Comparison of ENCODE assay signal across 23 cellular contexts in genomic region chr9:101991926-101992325, GRCh38.
DNase-seq lines count a peak whose midpoint lies in the region; ATAC-seq, FAIRE-seq and TF ChIP-seq lines count a peak whose summit lies in the region.
"Had no signal": no experiment of that assay in that cellular context is flagged by ENCODE, and none has a peak within 500 bp of the region (broad histone marks: within the 10 kb centered on the region; RNA-seq: fewer than 3 reads in every experiment).

No MANE protein-coding gene starts in this region.

- TF ChIP-seq POLR2A in A549 (IDR thresholded peaks at IDR 0.05; ENCODE audit: low read length) (no peak), heart left ventricle (IDR thresholded peaks at IDR 0.05) (no peak), adrenal gland (IDR thresholded peaks at IDR 0.05) (no peak)

- POLR2A ChIA-PET in A549 (lab: Yijun Ruan, JAX): no interaction called here

- no peak overlapping the region for H3K4me2 ChIP-seq in A549
- H3K4me2 ChIP-seq: BLaER1 had no signal

- no peak for TF ChIP-seq CTCF in A549 (IDR thresholded peaks at IDR 0.05)
- TF ChIP-seq CTCF in D721Med (IDR thresholded peaks at IDR 0.05; ENCODE audit: insufficient read depth, missing control alignments): no peak
- no peak for TF ChIP-seq CTCF in heart left ventricle (IDR thresholded peaks at IDR 0.05)
- no peak for TF ChIP-seq CTCF in adrenal gland (IDR thresholded peaks at IDR 0.05)

- CTCF ChIA-PET in A549 (lab: Yijun Ruan, JAX): no interaction called here

- H3K4me1 ChIP-seq in A549 (no peaks in the 10 kb centered on the region), SJCRH30 (peaks cover 56% of the 10 kb centered on the region), heart left ventricle (no peaks in the 10 kb centered on the region), adrenal gland (replicated peaks in 1 of 2) (no peaks in the 10 kb centered on the region)
- H3K4me1 ChIP-seq: BE2C, BLaER1 had no signal

- ATAC-seq in A549 (no peak), heart left ventricle (no peak), HG02678 (IDR thresholded peaks at IDR 0.05; ENCODE audit: unreplicated experiment) (no peak)

- H3K27ac ChIP-seq in A549: no peak overlapping the region
- H3K27ac ChIP-seq in SJCRH30: peak overlapping the region; percentile 99
- no peak overlapping the region for H3K27ac ChIP-seq in heart left ventricle
- no peak overlapping the region for H3K27ac ChIP-seq in adrenal gland
- H3K27ac ChIP-seq: 22Rv1, BLaER1 had no signal

- TF ChIP-seq RAD21 in A549 (conservative IDR thresholded peaks at IDR 0.05 in 1 of 2, IDR thresholded peaks at IDR 0.05 in 1 of 2): no peak

- H3K9me3 ChIP-seq in A549 (no peaks in the 10 kb centered on the region), SJCRH30 (replicated peaks) (no peaks in the 10 kb centered on the region), heart left ventricle (no peaks in the 10 kb centered on the region), adrenal gland (replicated peaks in 1 of 3) (no peaks in the 10 kb centered on the region)
- H3K9me3 ChIP-seq: BE2C, BLaER1 had no signal

- DNase-seq in NCI-H82 (lab: John Stamatoyannopoulos, UW) (peak; percentile 22), NCI-H82 treated with DMSO at 0.1 percent for 48 hours (lab: John Stamatoyannopoulos, UW; ENCODE audit: unreplicated experiment) (no peak), A549 (ENCODE audit: low read depth in 1 of 2, low spot score in 1 of 2) (no peak), D721Med (ENCODE audit: insufficient read length, low spot score) (no peak), SJCRH30 (peak; percentile 57 to 82), heart left ventricle (no peak), adrenal gland (no peak)
- DNase-seq: ACHN; BE2C; C1 segment of cervical spinal cord; Calu3; CD4-positive, alpha-beta memory T cell; CD4-positive, CD25-positive, alpha-beta regulatory T cell; CD8-positive, alpha-beta memory T cell; COR-L47; DMS79 treated with DMSO at 0.1 percent for 48 hours; GF-D8 had no signal

- no peaks in the 10 kb centered on the region for H3K27me3 ChIP-seq in SJCRH30
- H3K27me3 ChIP-seq in heart left ventricle: no peaks in the 10 kb centered on the region
- no peaks in the 10 kb centered on the region for H3K27me3 ChIP-seq in adrenal gland
- H3K27me3 ChIP-seq: BE2C, BLaER1 had no signal

- H3K36me3 ChIP-seq in SJCRH30: no peaks in the 10 kb centered on the region
- no peaks in the 10 kb centered on the region for H3K36me3 ChIP-seq in heart left ventricle
- H3K36me3 ChIP-seq in adrenal gland (replicated peaks in 1 of 2): no peaks in the 10 kb centered on the region
- H3K36me3 ChIP-seq: BE2C, BLaER1 had no signal

- H3K4me3 ChIP-seq in A549 (no peak overlapping the region), SJCRH30 (no peak overlapping the region), heart left ventricle (no peak overlapping the region), adrenal gland (no peak overlapping the region)
- H3K4me3 ChIP-seq: BLaER1 had no signal

- FAIRE-seq in A549 (lab: Jason Lieb, UNC): no peak
- peak; percentile 41 for FAIRE-seq in D721Med (lab: Jason Lieb, UNC)
- FAIRE-seq: G401.6, GM12891, GM19239 had no signal

- no peak for TF ChIP-seq EP300 in A549 (IDR thresholded peaks at IDR 0.05)

- intact Hi-C loops in heart left ventricle (cut with DNase I): no loop called here
- intact Hi-C loops in adrenal gland (cut with DNase I): no loop called here

TF ChIP-seq in A549, 52 proteins besides CTCF, POLR2A, EP300 and RAD21:
- no peak for TF ChIP-seq RCOR1 (IDR thresholded peaks at IDR 0.05; ENCODE audit: low read depth, low read length)
- TF ChIP-seq MAFK (IDR thresholded peaks at IDR 0.05; ENCODE audit: partially characterized antibody): peak; percentile 16
TF ChIP-seq in A549: peak in this region for 1.

Comparison
In these comparisons a context has a peak if more than half of its experiments do, and no peak if none do; other contexts are left out.
1. DNase-seq: peak in NCI-H82 (single experiment) and SJCRH30 (2 of 2); none in NCI-H82 treated with DMSO at 0.1 percent for 48 hours (single experiment), A549 (0 of 2), D721Med (single experiment), heart left ventricle (0 of 5) and adrenal gland (0 of 7).